Comparison of ENCODE assay signal across 1 cellular context in the genomic region with DNA sequence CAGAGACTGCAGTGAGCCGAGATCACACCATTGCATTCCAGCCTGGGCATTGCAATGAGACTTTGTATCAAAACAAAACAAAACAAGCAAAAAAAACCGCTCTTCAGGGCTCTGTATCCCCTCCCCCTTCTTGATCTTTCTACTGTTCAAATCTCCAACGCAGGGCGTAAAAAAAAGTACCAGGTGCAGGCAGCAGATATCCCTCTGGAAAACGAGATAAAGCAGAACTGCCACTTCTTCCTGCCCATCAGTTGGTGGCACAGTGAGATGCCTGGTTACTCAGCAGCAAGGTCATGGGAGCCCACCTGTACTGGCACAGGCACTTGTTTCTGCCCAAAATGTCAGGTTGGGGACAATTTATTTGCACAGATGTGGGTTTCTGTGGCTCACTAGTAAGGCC.
TF ChIP-seq lines count a peak whose summit lies in the region.

No MANE protein-coding gene starts in this region.

TF ChIP-seq in K562, 482 proteins besides CTCF, POLR2A, EP300 and RAD21:
- TF ChIP-seq MTA2 (IDR thresholded peaks at IDR 0.05; ENCODE audit: low read depth) (peak; percentile 61), NCOA6 (IDR thresholded peaks at IDR 0.05) (no peak), ARID1B (IDR thresholded peaks at IDR 0.05) (peak; percentile 86), TCF3 (CRISPR knock-in tag; IDR thresholded peaks at IDR 0.05) (peak; percentile 74), SMARCA4 (IDR thresholded peaks at IDR 0.05) (peak; percentile 56), CBFA2T2 (conservative IDR thresholded peaks at IDR 0.05) (peak; percentile 65), U2AF2 (optimal IDR thresholded peaks at IDR 0.05; ENCODE audit: low read depth, low read length) (no peak), CHCHD3 (CRISPR knock-in tag; IDR thresholded peaks at IDR 0.05) (no peak), TRIM24 (IDR thresholded peaks at IDR 0.05) (peak in 1 of 2 experiments; percentile 45; a peak in 1 of 4 replicates), MAFG (tag; conservative IDR thresholded peaks at IDR 0.05) (no peak), POLR2AphosphoS5 (IDR thresholded peaks at IDR 0.05; ENCODE audit: control insufficient read depth, insufficient read depth, low read depth, low read length) (0 out of 2 replicates have a peak, but pooled peaks have one; percentile 34), NFE2L1 (tag; IDR thresholded peaks at IDR 0.05; ENCODE audit: borderline replicate concordance, low read depth) (no peak), KLF6 (CRISPR knock-in tag; IDR thresholded peaks at IDR 0.05; ENCODE audit: borderline replicate concordance) (no peak), NCOR1 (IDR thresholded peaks at IDR 0.05) (peak; percentile 61), ZNF384 (IDR thresholded peaks at IDR 0.05; ENCODE audit: low read depth, low read length) (peak; percentile 75), ZNF76 (CRISPR knock-in tag; IDR thresholded peaks at IDR 0.05; ENCODE audit: borderline replicate concordance) (no peak), ZNF699 (CRISPR knock-in tag; IDR thresholded peaks at IDR 0.05; ENCODE audit: insufficient replicate concordance) (no peak), E2F3 (CRISPR knock-in tag; IDR thresholded peaks at IDR 0.05) (no peak), DPF2 (IDR thresholded peaks at IDR 0.05) (0 out of 2 replicates have a peak, but pooled peaks have one; percentile 45), ZNF717 (CRISPR knock-in tag; IDR thresholded peaks at IDR 0.05) (no peak), KLF16 (IDR thresholded peaks at IDR 0.05) (0 out of 2 replicates have a peak, but pooled peaks have one; percentile 16), CBFA2T3 (IDR thresholded peaks at IDR 0.05) (peak; percentile 81), NR2C2 (CRISPR knock-in tag; IDR thresholded peaks at IDR 0.05) (no peak), NR2C2 (tag; IDR thresholded peaks at IDR 0.05) (no peak), FOXM1 (IDR thresholded peaks at IDR 0.05; ENCODE audit: low read depth) (peak; percentile 38; the same call in 1 of the 2 replicates), FOXM1 (CRISPR knock-in tag; IDR thresholded peaks at IDR 0.05; ENCODE audit: low read depth) (no peak), TEAD4 (IDR thresholded peaks at IDR 0.05; ENCODE audit: low read length) (peak; percentile 64), TEAD4 (CRISPR knock-in tag; IDR thresholded peaks at IDR 0.05; ENCODE audit: borderline replicate concordance) (no peak), NFIC (IDR thresholded peaks at IDR 0.05) (0 out of 2 replicates have a peak, but pooled peaks have one; percentile 20), CC2D1A (IDR thresholded peaks at IDR 0.05) (no peak), STAG1 (CRISPR knock-in tag; IDR thresholded peaks at IDR 0.05; ENCODE audit: borderline replicate concordance) (no peak), MYNN (IDR thresholded peaks at IDR 0.05) (peak; percentile 60; the same call in 1 of the 2 replicates), MYNN (CRISPR knock-in tag; IDR thresholded peaks at IDR 0.05) (no peak), SNRNP70 (optimal IDR thresholded peaks at IDR 0.05; ENCODE audit: low read depth, low read length) (no peak), TAL1 (IDR thresholded peaks at IDR 0.05) (peak; percentile 79)
- TF ChIP-seq, protein P1, sequence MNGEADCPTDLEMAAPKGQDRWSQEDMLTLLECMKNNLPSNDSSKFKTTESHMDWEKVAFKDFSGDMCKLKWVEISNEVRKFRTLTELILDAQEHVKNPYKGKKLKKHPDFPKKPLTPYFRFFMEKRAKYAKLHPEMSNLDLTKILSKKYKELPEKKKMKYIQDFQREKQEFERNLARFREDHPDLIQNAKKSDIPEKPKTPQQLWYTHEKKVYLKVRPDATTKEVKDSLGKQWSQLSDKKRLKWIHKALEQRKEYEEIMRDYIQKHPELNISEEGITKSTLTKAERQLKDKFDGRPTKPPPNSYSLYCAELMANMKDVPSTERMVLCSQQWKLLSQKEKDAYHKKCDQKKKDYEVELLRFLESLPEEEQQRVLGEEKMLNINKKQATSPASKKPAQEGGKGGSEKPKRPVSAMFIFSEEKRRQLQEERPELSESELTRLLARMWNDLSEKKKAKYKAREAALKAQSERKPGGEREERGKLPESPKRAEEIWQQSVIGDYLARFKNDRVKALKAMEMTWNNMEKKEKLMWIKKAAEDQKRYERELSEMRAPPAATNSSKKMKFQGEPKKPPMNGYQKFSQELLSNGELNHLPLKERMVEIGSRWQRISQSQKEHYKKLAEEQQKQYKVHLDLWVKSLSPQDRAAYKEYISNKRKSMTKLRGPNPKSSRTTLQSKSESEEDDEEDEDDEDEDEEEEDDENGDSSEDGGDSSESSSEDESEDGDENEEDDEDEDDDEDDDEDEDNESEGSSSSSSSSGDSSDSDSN (IDR thresholded peaks at IDR 0.05; ENCODE audit: borderline replicate concordance in 1 of 2, low read depth in 2 of 2, low read length in 2 of 2), result no peak
- TF ChIP-seq, protein P2, sequence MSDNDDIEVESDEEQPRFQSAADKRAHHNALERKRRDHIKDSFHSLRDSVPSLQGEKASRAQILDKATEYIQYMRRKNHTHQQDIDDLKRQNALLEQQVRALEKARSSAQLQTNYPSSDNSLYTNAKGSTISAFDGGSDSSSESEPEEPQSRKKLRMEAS (CRISPR knock-in tag; IDR thresholded peaks at IDR 0.05), result no peak
